23 cellular contexts compared by ENCODE assay signal in the genomic region with DNA sequence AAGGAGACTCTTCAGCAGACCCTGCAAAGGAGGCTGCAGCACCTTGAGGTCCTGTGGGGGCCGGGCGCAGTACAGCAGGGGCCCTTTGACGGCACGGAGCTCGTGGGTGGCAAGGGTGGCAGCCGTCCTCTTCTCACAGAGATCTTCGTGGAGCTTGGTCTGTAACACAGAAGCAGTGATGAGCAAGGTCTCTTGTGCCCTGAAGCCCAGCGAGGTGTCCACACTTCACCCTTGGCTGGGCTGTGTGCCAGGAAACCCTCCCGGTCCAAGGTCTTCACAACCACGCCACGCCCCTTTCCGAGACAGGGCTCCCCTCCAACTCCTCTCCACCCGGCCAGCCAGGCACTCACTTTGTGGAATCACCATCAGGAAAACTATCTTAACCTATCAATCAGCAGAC. TPM values are rescaled to one million over a fixed set of nuclear protein-coding genes. Genes with fewer than 3 reads are reported as not detected.
DNase-seq lines count a peak whose midpoint lies in the region; ATAC-seq and TF ChIP-seq lines count a peak whose summit lies in the region.
"Had no signal": no experiment of that assay in that cellular context is flagged by ENCODE, and none has a peak within 500 bp of the region (broad histone marks: within the 10 kb centered on the region; RNA-seq: fewer than 3 reads in every experiment).

No MANE protein-coding gene starts in this region.

- no peaks in the 10 kb centered on the region for H3K36me3 ChIP-seq in neural progenitor cell

- no peaks in the 10 kb centered on the region for H3K9me3 Mint-ChIP-seq in neural progenitor cell
- no peaks in the 10 kb centered on the region for H3K9me3 Mint-ChIP-seq in activated naive CD8-positive, alpha-beta T cell treated with anti-CD3 and anti-CD28 coated beads for 36 hours
- no peaks in the 10 kb centered on the region for H3K9me3 Mint-ChIP-seq in CD4-positive, alpha-beta T cell
- H3K9me3 Mint-ChIP-seq: activated naive CD8-positive, alpha-beta T cell treated with anti-CD3 and anti-CD28 coated beads, Interleukin-2, amount 50 U/mL, for 24 hours; CD4-positive, CD25-positive, alpha-beta regulatory T cell had no signal

- no peaks in the 10 kb centered on the region for H3K4me1 ChIP-seq in neural progenitor cell
- H3K4me1 ChIP-seq: body of pancreas had no signal

- peak overlapping the region; percentile 81 for H3K27ac Mint-ChIP-seq in T-helper 17 cell
- H3K27ac Mint-ChIP-seq in neural progenitor cell, result no peak overlapping the region
- H3K27ac Mint-ChIP-seq in activated naive CD8-positive, alpha-beta T cell treated with anti-CD3 and anti-CD28 coated beads for 36 hours, result no peak overlapping the region
- H3K27ac Mint-ChIP-seq in CD4-positive, alpha-beta T cell, result no peak overlapping the region
- H3K27ac Mint-ChIP-seq: activated naive CD8-positive, alpha-beta T cell treated with anti-CD3 and anti-CD28 coated beads, Interleukin-2, amount 50 U/mL, for 24 hours; CD4-positive, CD25-positive, alpha-beta regulatory T cell had no signal

- CTCF ChIA-PET in CD4-positive, alpha-beta T cell (lab: Charles Lee), result no interaction called here

- no peak for ATAC-seq in T-helper 17 cell
- peak; percentile 59 for ATAC-seq in left ventricle myocardium superior
- no peak for ATAC-seq in CD4-positive, alpha-beta T cell (ENCODE audit: poor library complexity)
- ATAC-seq in GM21529 (IDR thresholded peaks at IDR 0.05; ENCODE audit: unreplicated experiment), result no peak
- ATAC-seq in HG03469 (IDR thresholded peaks at IDR 0.05; ENCODE audit: unreplicated experiment), result no peak
- ATAC-seq: activated naive CD8-positive, alpha-beta T cell treated with anti-CD3 and anti-CD28 coated beads, Interleukin-2, amount 50 U/mL, for 24 hours; body of pancreas; gastrocnemius medialis had no signal

- H3F3A ChIP-seq in neural progenitor cell (ENCODE audit: low read depth), result no peaks in the 10 kb centered on the region

- DNase-seq in GM13977 (ENCODE audit: low spot score) (peak; percentile 11), T-helper 17 cell (no peak), left ventricle myocardium superior (peak; percentile 72), neural progenitor cell (ENCODE audit: low spot score) (no peak)
- DNase-seq in activated naive CD8-positive, alpha-beta T cell treated with anti-CD3 and anti-CD28 coated beads for 36 hours, result no peak
- DNase-seq in CD4-positive, alpha-beta T cell, result no peak
- DNase-seq: activated CD4-positive, CD25-positive, alpha-beta regulatory T cell; activated CD8-positive, alpha-beta memory T cell treated with anti-CD3 and anti-CD28 coated beads, Interleukin-2, amount 50 U/mL, for 48 hours; CD4-positive, CD25-positive, alpha-beta regulatory T cell; DMS 273 treated with DMSO at 0.1 percent for 48 hours; esophagus squamous epithelium; gastrocnemius medialis; GOT3; hypothalamus; NCI-H2227 treated with DMSO at 0.1 percent for 48 hours; NCI-H748 treated with DMSO at 0.1 percent for 48 hours had no signal

- POLR2A ChIA-PET in CD4-positive, alpha-beta T cell (lab: Charles Lee), result no interaction called here

- H3K4me2 ChIP-seq in neural progenitor cell, result no peak overlapping the region

- H3K27me3 Mint-ChIP-seq in T-helper 17 cell, result no peaks in the 10 kb centered on the region
- peaks cover 3% of the 10 kb centered on the region for H3K27me3 Mint-ChIP-seq in neural progenitor cell (ENCODE audit: insufficient read depth, low read depth)
- H3K27me3 Mint-ChIP-seq in activated naive CD8-positive, alpha-beta T cell treated with anti-CD3 and anti-CD28 coated beads for 36 hours, result no peaks in the 10 kb centered on the region
- no peaks in the 10 kb centered on the region for H3K27me3 Mint-ChIP-seq in CD4-positive, alpha-beta T cell
- H3K27me3 Mint-ChIP-seq: activated naive CD8-positive, alpha-beta T cell treated with anti-CD3 and anti-CD28 coated beads, Interleukin-2, amount 50 U/mL, for 24 hours; CD4-positive, CD25-positive, alpha-beta regulatory T cell had no signal

- no peaks in the 10 kb centered on the region for H3K9me3 ChIP-seq in T-helper 17 cell (ENCODE audit: control insufficient read depth, low read length, poor library complexity, severe bottlenecking)
- H3K9me3 ChIP-seq in neural progenitor cell (ENCODE audit: low read depth), result no peaks in the 10 kb centered on the region
- H3K9me3 ChIP-seq in CD4-positive, alpha-beta T cell (ENCODE audit: control insufficient read depth, low read length), result no peaks in the 10 kb centered on the region
- H3K9me3 ChIP-seq: body of pancreas, esophagus squamous epithelium, gastrocnemius medialis, prostate gland had no signal

- in situ Hi-C loops in GM13977 (cut with MboI; ENCODE audit: low pct_unique_long_range_greater_than_20kb, low sequenced_read_pairs, unreplicated experiment), result no loop called here

- no peak overlapping the region for H3K4me3 ChIP-seq in neural progenitor cell
- H3K4me3 ChIP-seq: body of pancreas, esophagus squamous epithelium, gastrocnemius medialis, lung, prostate gland had no signal

- no peak overlapping the region for H3K27ac ChIP-seq in neural progenitor cell
- no peak overlapping the region for H3K27ac ChIP-seq in CD4-positive, alpha-beta T cell (ENCODE audit: low read depth, low read length)
- H3K27ac ChIP-seq: body of pancreas, esophagus squamous epithelium, gastrocnemius medialis, prostate gland had no signal

- peaks cover 18% of the 10 kb centered on the region for H4K20me1 ChIP-seq in neural progenitor cell (ENCODE audit: low read depth)

- peaks cover 16% of the 10 kb centered on the region for H3K4me1 Mint-ChIP-seq in T-helper 17 cell
- H3K4me1 Mint-ChIP-seq in neural progenitor cell, result no peaks in the 10 kb centered on the region
- H3K4me1 Mint-ChIP-seq in activated naive CD8-positive, alpha-beta T cell treated with anti-CD3 and anti-CD28 coated beads for 36 hours, result peaks cover 5% of the 10 kb centered on the region
- peaks cover 3% of the 10 kb centered on the region for H3K4me1 Mint-ChIP-seq in CD4-positive, alpha-beta T cell (ENCODE audit: low read depth)

- H3K36me3 Mint-ChIP-seq in T-helper 17 cell (ENCODE audit: low read depth) (peaks cover 7% of the 10 kb centered on the region), neural progenitor cell (peaks cover 18% of the 10 kb centered on the region)
- H3K36me3 Mint-ChIP-seq in activated naive CD8-positive, alpha-beta T cell treated with anti-CD3 and anti-CD28 coated beads for 36 hours, result peaks cover 22% of the 10 kb centered on the region
- H3K36me3 Mint-ChIP-seq in CD4-positive, alpha-beta T cell (ENCODE audit: low read depth), result peaks cover 80% of the 10 kb centered on the region

- H2AFZ ChIP-seq in neural progenitor cell (replicated peaks), result no peak overlapping the region

- H3K4me3 Mint-ChIP-seq in T-helper 17 cell (no peak overlapping the region), neural progenitor cell (peak overlapping the region; percentile 37)
- no peak overlapping the region for H3K4me3 Mint-ChIP-seq in activated naive CD8-positive, alpha-beta T cell treated with anti-CD3 and anti-CD28 coated beads for 36 hours
- no peak overlapping the region for H3K4me3 Mint-ChIP-seq in CD4-positive, alpha-beta T cell
- H3K4me3 Mint-ChIP-seq: activated naive CD8-positive, alpha-beta T cell treated with anti-CD3 and anti-CD28 coated beads, Interleukin-2, amount 50 U/mL, for 24 hours had no signal

- no peaks in the 10 kb centered on the region for H3K79me2 ChIP-seq in neural progenitor cell (ENCODE audit: low read depth)

- no peak overlapping the region for H3K9ac ChIP-seq in neural progenitor cell

- TF ChIP-seq CTCF in GM13977 (IDR thresholded peaks at IDR 0.05; ENCODE audit: extremely low read depth, insufficient read depth, missing control alignments), result no peak
- TF ChIP-seq CTCF in neural progenitor cell (IDR thresholded peaks at IDR 0.05), result no peak
- no peak for TF ChIP-seq CTCF in CD4-positive, alpha-beta T cell (IDR thresholded peaks at IDR 0.05)

- H3K27me3 ChIP-seq in neural progenitor cell, result no peaks in the 10 kb centered on the region
- no peaks in the 10 kb centered on the region for H3K27me3 ChIP-seq in CD4-positive, alpha-beta T cell (ENCODE audit: control insufficient read depth, insufficient read depth, low read length)
- H3K27me3 ChIP-seq: body of pancreas, esophagus squamous epithelium, gastrocnemius medialis had no signal

- intact Hi-C loops in left ventricle myocardium superior (cut with micrococcal nuclease), result no loop called here
- intact Hi-C loops in CD4-positive, alpha-beta T cell (cut with DNase I, micrococcal nuclease), result no loop called here

RNA-seq across cellular contexts. Expression of a gene that starts 11.3 kb away (rescaled TPM):
- total RNA-seq in T-helper 17 cell (10 to 100 TPM; 35.1 to 37.9 TPM), left ventricle myocardium superior (57.5 TPM), neural progenitor cell (ENCODE audit: low replicate concordance) (32.5 and 51.0 TPM in 2 replicates)
- total RNA-seq in activated naive CD8-positive, alpha-beta T cell treated with anti-CD3 and anti-CD28 coated beads for 36 hours, result 10 to 100 TPM; 47.5 to 57.5 TPM
- 10 to 100 TPM; 30.1 to 32.0 TPM for total RNA-seq in CD4-positive, alpha-beta T cell

RNA-seq across cellular contexts. Expression of a gene that starts 12.5 kb away (rescaled TPM):
- total RNA-seq in T-helper 17 cell (1 to 10 TPM in 1 of 2 donors, under 1 TPM in 1; 0.75 to 1.5 TPM), left ventricle myocardium superior (15.3 TPM), neural progenitor cell (ENCODE audit: low replicate concordance) (9.1 TPM in 1 of 2 replicates, not detected in the other)
- 1 to 10 TPM; 1.5 to 1.8 TPM for total RNA-seq in activated naive CD8-positive, alpha-beta T cell treated with anti-CD3 and anti-CD28 coated beads for 36 hours
- total RNA-seq in CD4-positive, alpha-beta T cell, result 1 to 10 TPM; 1.8 to 2.6 TPM

RNA-seq across cellular contexts. Expression of a gene that starts 32.8 kb away (rescaled TPM):
- total RNA-seq in T-helper 17 cell (not detected), left ventricle myocardium superior (not detected), neural progenitor cell (ENCODE audit: low replicate concordance) (not detected in 2 replicates)
- total RNA-seq in activated naive CD8-positive, alpha-beta T cell treated with anti-CD3 and anti-CD28 coated beads for 36 hours, result not detected
- total RNA-seq in CD4-positive, alpha-beta T cell, result not detected
- total RNA-seq: body of pancreas; CD4-positive, CD25-positive, alpha-beta regulatory T cell; esophagus squamous epithelium; lung; mucosa of gallbladder had no signal

Comparison
In these comparisons a context has a peak if more than half of its experiments do, and no peak if none do; other contexts are left out.
1. DNase-seq: peak in GM13977 (single experiment) and left ventricle myocardium superior (single experiment); none in T-helper 17 cell (0 of 3), neural progenitor cell (single experiment), activated naive CD8-positive, alpha-beta T cell treated with anti-CD3 and anti-CD28 coated beads for 36 hours (single experiment) and CD4-positive, alpha-beta T cell (0 of 10).